Comparison of ENCODE assay signal across 9 cellular contexts in the genomic region with DNA sequence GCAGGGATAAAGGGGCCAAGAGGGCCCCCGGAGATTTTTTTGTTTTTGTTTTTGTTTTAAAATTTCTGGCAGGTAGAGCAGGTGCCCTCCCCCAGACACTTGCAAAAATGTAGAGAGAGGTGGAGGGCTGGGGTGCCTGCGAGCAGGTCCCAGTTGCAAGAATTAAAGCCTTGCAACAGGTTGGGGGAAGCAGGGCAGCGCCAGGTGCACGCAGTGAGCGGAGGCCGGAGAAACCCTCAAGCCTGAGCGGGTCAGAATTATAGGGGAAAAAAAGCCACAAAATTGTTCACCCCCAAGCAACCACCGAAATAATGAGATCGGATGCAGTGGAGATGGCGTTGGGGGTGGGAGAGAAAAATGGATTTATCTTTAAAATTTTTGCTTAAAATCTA. TPM values are rescaled to one million over a fixed set of nuclear protein-coding genes. Genes with fewer than 3 reads are reported as not detected.
DNase-seq lines count a peak whose midpoint lies in the region; ATAC-seq and TF ChIP-seq lines count a peak whose summit lies in the region.
"Had no signal": no experiment of that assay in that cellular context is flagged by ENCODE, and none has a peak within 500 bp of the region (broad histone marks: within the 10 kb centered on the region; RNA-seq: fewer than 3 reads in every experiment).

No MANE protein-coding gene starts in this region.

- H3K4me1 ChIP-seq in BLaER1 (peaks cover 27% of the 10 kb centered on the region), PC-9 (replicated peaks; ENCODE audit: insufficient read depth) (peaks cover 3% of the 10 kb centered on the region; the same call in 1 of the 2 replicates), gastroesophageal sphincter (peaks cover 0 to 83% (median 15%) of the 10 kb centered on the region in 3 donors), parathyroid adenoma (peaks cover 2% of the 10 kb centered on the region)

- CTCF ChIA-PET in PC-9 (lab: Charles Lee) = interaction anchor here (0.6 kb wide), 1 partner anchor 586 kb away, joined by 11 read pairs; a partner anchor contains a TSS

- intact Hi-C loops in PC-9 (cut with micrococcal nuclease; ENCODE audit: unreplicated experiment) = loop anchor here (5.0 kb wide), 7 partner anchors 82 to 1062 kb away; no protein-coding TSS in a partner anchor

- TF ChIP-seq CTCF in PC-9 (conservative IDR thresholded peaks at IDR 0.05) = no peak
- TF ChIP-seq CTCF in gastroesophageal sphincter (IDR thresholded peaks at IDR 0.05) = no peak
- TF ChIP-seq CTCF in parathyroid adenoma (IDR thresholded peaks at IDR 0.05) = no peak

- H3K36me3 ChIP-seq in BLaER1 = no peaks in the 10 kb centered on the region
- H3K36me3 ChIP-seq in PC-9 (ENCODE audit: low read depth) = no peaks in the 10 kb centered on the region
- peaks cover 0 to 4% of the 10 kb centered on the region in 2 donors for H3K36me3 ChIP-seq in gastroesophageal sphincter
- no peaks in the 10 kb centered on the region for H3K36me3 ChIP-seq in parathyroid adenoma (ENCODE audit: control insufficient read depth, insufficient read depth, low read length)

- no peak overlapping the region for H3K27ac ChIP-seq in BLaER1
- no peak overlapping the region for H3K27ac ChIP-seq in PC-9
- H3K27ac ChIP-seq in gastroesophageal sphincter = peak overlapping the region; percentile 92 to 97 (median 92)
- no peak overlapping the region for H3K27ac ChIP-seq in parathyroid adenoma

- H3F3A ChIP-seq in PC-9 (ENCODE audit: insufficient read depth, low read depth) = peaks cover 3% of the 10 kb centered on the region; the same call in 1 of the 2 replicates

- H3K4me2 ChIP-seq in BLaER1 (peak overlapping the region; percentile 96), PC-9 (peak overlapping the region; percentile 61), parathyroid adenoma (ENCODE audit: low read length) (peak overlapping the region; percentile 94)

- no peak overlapping the region for H2AFZ ChIP-seq in PC-9
- H2AFZ ChIP-seq in parathyroid adenoma = no peak overlapping the region

- no peak for TF ChIP-seq EP300 in gastroesophageal sphincter (IDR thresholded peaks at IDR 0.05)

- H3K27me3 ChIP-seq in BLaER1 (peaks cover 76% of the 10 kb centered on the region), PC-9 (ENCODE audit: insufficient read depth, low read depth) (no peaks in the 10 kb centered on the region), gastroesophageal sphincter (peaks cover 11% of the 10 kb centered on the region), parathyroid adenoma (ENCODE audit: control insufficient read depth, insufficient read depth, low read length) (no peaks in the 10 kb centered on the region)

- H3K9ac ChIP-seq in BLaER1 (no peak overlapping the region), parathyroid adenoma (no peak overlapping the region)

- BruUV-seq in PC-9 (replicated peaks; lab: Mats Ljungman, UMichigan) = no TSS peak

- DNase-seq in PC-9 (no peak), kidney tubule cell (ENCODE audit: low spot score) (no peak), putamen (ENCODE audit: low spot score) (no peak)
- no peak for DNase-seq in effector CD4-positive, alpha-beta T cell
- DNase-seq: activated CD4-positive, alpha-beta T cell treated with anti-CD3 and anti-CD28 coated beads for 1 hour had no signal

- POLR2A ChIA-PET in PC-9 (lab: Charles Lee; ENCODE audit: unreplicated experiment) = no interaction called here

- H4K20me1 ChIP-seq in BLaER1 = peaks cover 48% of the 10 kb centered on the region
- no peaks in the 10 kb centered on the region for H4K20me1 ChIP-seq in PC-9 (ENCODE audit: insufficient read depth)

- H3K4me3 ChIP-seq in BLaER1 = peak overlapping the region; percentile 65
- peak overlapping the region; percentile 39; the same call in 1 of the 2 replicates for H3K4me3 ChIP-seq in PC-9
- peak overlapping the region; percentile 46 to 82 for H3K4me3 ChIP-seq in gastroesophageal sphincter
- peak overlapping the region; percentile 47 for H3K4me3 ChIP-seq in parathyroid adenoma (ENCODE audit: low read depth, low read length)

- H3K9me3 ChIP-seq in BLaER1 = no peaks in the 10 kb centered on the region
- no peaks in the 10 kb centered on the region for H3K9me3 ChIP-seq in PC-9 (ENCODE audit: insufficient read depth, low read depth)
- no peaks in the 10 kb centered on the region for H3K9me3 ChIP-seq in gastroesophageal sphincter
- no peaks in the 10 kb centered on the region for H3K9me3 ChIP-seq in parathyroid adenoma (ENCODE audit: control insufficient read depth, low read length)

- ATAC-seq in gastroesophageal sphincter (no peak), HG03135 (IDR thresholded peaks at IDR 0.05; ENCODE audit: unreplicated experiment) (no peak)

- 1 to 9% methylated on average over 7 to 10 of the region's 10 CpGs for WGBS in gastroesophageal sphincter (ENCODE audit: low coverage in 1 of 2), 2 donors

- TF ChIP-seq POLR2A in gastroesophageal sphincter (IDR thresholded peaks at IDR 0.05) = no peak

- H3K79me2 ChIP-seq in PC-9 (ENCODE audit: low read depth) = no peaks in the 10 kb centered on the region
- H3K79me2 ChIP-seq in parathyroid adenoma = no peaks in the 10 kb centered on the region

- no peaks in the 10 kb centered on the region for H3K9me2 ChIP-seq in PC-9 (ENCODE audit: insufficient read depth)

RNA-seq across cellular contexts. Expression of a gene that starts 0.5 kb away (rescaled TPM):
- total RNA-seq in PC-9 (2021) (5.5 and 10.0 TPM in 2 replicates), gastroesophageal sphincter (1,000 to 10,000 TPM in 1 of 4 donors, 100 to 1,000 TPM in 3; 313 to 1,402 (median 682) TPM)

Comparison
In these comparisons a context has a peak if more than half of its experiments do, and no peak if none do; other contexts are left out.
1. H3K27ac ChIP-seq: peak in gastroesophageal sphincter (4 of 4); none in BLaER1 (single experiment), PC-9 (single experiment) and parathyroid adenoma (single experiment).
2. RNA of a gene that starts 0.5 kb away (total RNA-seq): 313 to 1,402 TPM in gastroesophageal sphincter; 5.5 to 10.0 TPM in PC-9; every median in the first group is over 10 times any median in the second.
3. Peak in every context shown above with its lines, with median percentiles within 50 percentile points of each other: H3K4me2 ChIP-seq and H3K4me3 ChIP-seq.